In the genomic region with DNA sequence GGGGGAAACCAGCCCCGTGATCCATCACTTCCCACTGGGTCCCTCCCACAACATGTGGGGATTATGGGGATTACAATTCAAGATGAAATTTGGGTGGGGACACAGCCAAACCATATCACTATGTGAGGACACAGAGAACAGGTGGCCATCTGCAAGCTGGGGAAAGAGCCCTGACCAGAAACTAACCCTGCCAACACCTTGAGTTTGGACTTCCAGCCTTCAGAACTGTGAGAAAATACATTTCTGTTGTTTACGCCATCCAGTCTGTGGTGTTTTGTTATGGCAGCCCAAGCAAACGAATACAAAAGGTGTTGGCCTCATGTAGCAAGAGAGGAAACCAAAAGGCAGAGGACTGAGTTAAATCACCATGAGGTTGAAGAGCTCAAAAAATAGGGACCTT, we compare ENCODE assay signal across 8 cellular contexts.
"Had no signal": no experiment of that assay in that cellular context is flagged by ENCODE, and none has a peak within 500 bp of the region (broad histone marks: within the 10 kb centered on the region; RNA-seq: fewer than 3 reads in every experiment).

No MANE protein-coding gene starts in this region.

- DNase-seq: GM23248, GOT3, H7, H9, HCEC 1CT, HFFc6 had no signal

- H3K4me3 ChIP-seq: GM23248, GM23338, HAP-1 had no signal

- H3K36me3 ChIP-seq: HAP-1 had no signal

- H3K9me3 ChIP-seq: HAP-1 had no signal

- H3K27ac ChIP-seq: GM23248 had no signal
